18 cellular contexts compared by ENCODE assay signal in the genomic region with DNA sequence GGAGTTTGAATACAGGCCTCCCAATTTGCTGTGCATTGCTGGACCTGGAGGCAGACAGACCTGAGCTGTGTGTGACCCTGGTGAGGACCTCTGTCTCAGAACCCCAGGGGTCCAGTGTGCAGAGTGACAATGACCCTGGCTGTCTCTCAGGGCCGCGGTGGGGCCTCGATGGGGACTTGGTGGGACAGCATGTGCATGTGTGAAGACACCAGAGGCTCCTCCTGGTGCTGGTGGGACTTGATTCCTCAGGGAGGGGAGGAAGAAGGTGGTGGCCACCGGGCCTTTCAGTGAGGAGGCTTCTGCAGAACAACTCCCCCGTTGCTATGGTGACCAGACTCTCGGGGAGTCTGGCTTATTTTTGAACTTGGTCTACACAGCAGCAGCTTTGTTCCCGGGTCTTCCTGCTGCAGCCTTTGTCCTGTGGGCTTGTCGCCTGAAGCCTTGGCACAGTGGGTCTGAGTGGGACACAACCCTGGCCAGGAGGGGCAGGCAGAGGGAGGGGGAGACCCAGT. TPM values are rescaled to one million over a fixed set of nuclear protein-coding genes. Genes with fewer than 3 reads are reported as not detected.
A peak's percentile ranks its signal among the peaks of the same experiment; 100 is the strongest.
DNase-seq lines count a peak whose midpoint lies in the region; ATAC-seq, FAIRE-seq and TF ChIP-seq lines count a peak whose summit lies in the region.
"Had no signal": no experiment of that assay in that cellular context is flagged by ENCODE, and none has a peak within 500 bp of the region (broad histone marks: within the 10 kb centered on the region; RNA-seq: fewer than 3 reads in every experiment).

No MANE protein-coding gene starts in this region.

- no peak for TF ChIP-seq CTCF in IMR-90 (conservative IDR thresholded peaks at IDR 0.05; ENCODE audit: low read depth, low read length)
- TF ChIP-seq CTCF in K562 (IDR thresholded peaks at IDR 0.05 in 2 of 3, conservative IDR thresholded peaks at IDR 0.05 in 1 of 3; ENCODE audit: insufficient read depth in 2 of 3, low read depth in 1 of 3, low read length in 3 of 3) = no peak
- TF ChIP-seq CTCF in osteocyte (IDR thresholded peaks at IDR 0.05) = no peak

- intact Hi-C loops in IMR-90 (cut with micrococcal nuclease) (loop anchor here (10.0 kb wide), 1 partner anchor 490 kb away; no protein-coding TSS in a partner anchor), K562 (cut with micrococcal nuclease) (no loop called here)

- H3K27ac ChIP-seq in IMR-90 (ENCODE audit: insufficient read depth, low read length) (no peak overlapping the region), K562 (ENCODE audit: extremely low read depth, low read depth, low read length) (no peak overlapping the region)
- H3K27ac ChIP-seq: BLaER1, PC-9, SK-N-MC had no signal

- no peak overlapping the region for H3K23ac ChIP-seq in IMR-90 (ENCODE audit: low read depth, low read length)

- ATAC-seq in IMR-90 (ENCODE audit: low read depth) = no peak
- no peak for ATAC-seq in K562
- ATAC-seq in stimulated activated effector memory CD8-positive, alpha-beta T cell treated with anti-CD3 and anti-CD28 coated beads, Interleukin-12 subunit alpha, Interleukin-12 subunit beta, amount 100 ng/mL, for 72 hours = peak; percentile 38
- ATAC-seq in GM21423 (IDR thresholded peaks at IDR 0.05; ENCODE audit: unreplicated experiment) = no peak
- ATAC-seq: T-cell had no signal

- no peak for FAIRE-seq in K562 (lab: Jason Lieb, UNC)

- peaks cover 63% of the 10 kb centered on the region for H3K36me3 Mint-ChIP-seq in stimulated activated effector memory CD8-positive, alpha-beta T cell treated with anti-CD3 and anti-CD28 coated beads, Interleukin-12 subunit alpha, Interleukin-12 subunit beta, amount 100 ng/mL, for 72 hours
- peaks cover 8% of the 10 kb centered on the region for H3K36me3 Mint-ChIP-seq in osteocyte (ENCODE audit: unreplicated experiment)

- H3K27me3 ChIP-seq in IMR-90 (ENCODE audit: control insufficient read depth, insufficient read depth, low read length) (no peaks in the 10 kb centered on the region), K562 (ENCODE audit: control insufficient read depth in 2 of 2, insufficient read depth in 2 of 2, low read length in 2 of 2) (no peaks in the 10 kb centered on the region)
- H3K27me3 ChIP-seq: BLaER1 had no signal

- no peak overlapping the region for H3K4me3 Mint-ChIP-seq in stimulated activated effector memory CD8-positive, alpha-beta T cell treated with anti-CD3 and anti-CD28 coated beads, Interleukin-12 subunit alpha, Interleukin-12 subunit beta, amount 100 ng/mL, for 72 hours
- H3K4me3 Mint-ChIP-seq in osteocyte (ENCODE audit: unreplicated experiment) = no peak overlapping the region
- H3K4me3 Mint-ChIP-seq: T-cell had no signal

- H3K4me3 ChIP-seq in IMR-90 (ENCODE audit: insufficient read depth, low read depth, low read length) (no peak overlapping the region), K562 (no peak overlapping the region)
- H3K4me3 ChIP-seq: BLaER1, PC-9, SK-N-MC had no signal

- H2AFZ ChIP-seq in IMR-90 (replicated peaks; ENCODE audit: low read length, poor library complexity) (no peak overlapping the region), K562 (ENCODE audit: low read depth, low read length) (no peak overlapping the region)
- H2AFZ ChIP-seq: PC-9 had no signal

- H3K56ac ChIP-seq in IMR-90 (ENCODE audit: extremely low read depth, insufficient read depth, low read length) = no peak overlapping the region

- peak overlapping the region; percentile 66 for H2AK9ac ChIP-seq in IMR-90 (replicated peaks; ENCODE audit: low read depth, low read length, poor library complexity)

- CTCF ChIA-PET in IMR-90 (lab: Yijun Ruan, JAX) = no interaction called here
- CTCF ChIA-PET in K562 (lab: Yijun Ruan, JAX; ENCODE audit: low intra/inter-chr PET ratio) = no interaction called here

- peaks cover 6% of the 10 kb centered on the region for H3K4me1 Mint-ChIP-seq in stimulated activated effector memory CD8-positive, alpha-beta T cell treated with anti-CD3 and anti-CD28 coated beads, Interleukin-12 subunit alpha, Interleukin-12 subunit beta, amount 100 ng/mL, for 72 hours
- peaks cover 8% of the 10 kb centered on the region for H3K4me1 Mint-ChIP-seq in osteocyte (ENCODE audit: unreplicated experiment)
- H3K4me1 Mint-ChIP-seq: T-cell had no signal

- H3K14ac ChIP-seq in IMR-90 (replicated peaks; ENCODE audit: low read depth, low read length) = no peak overlapping the region

- H2BK120ac ChIP-seq in IMR-90 (ENCODE audit: low read depth, low read length) = no peak overlapping the region

- TF ChIP-seq POLR2A in IMR-90 (IDR thresholded peaks at IDR 0.05; ENCODE audit: low read depth, low read length) (no peak), K562 (conservative IDR thresholded peaks at IDR 0.05) (no peak)

- H4K91ac ChIP-seq in IMR-90 (ENCODE audit: insufficient read depth, low read depth, low read length) = no peak overlapping the region

- H3K79me2 ChIP-seq in K562 (ENCODE audit: control insufficient read depth, insufficient read depth, low read length) = no peaks in the 10 kb centered on the region

- peaks cover 0 to 14% of the 10 kb centered on the region in 2 experiments; a peak in 1 of 4 replicates for H3K79me1 ChIP-seq in IMR-90 (ENCODE audit: low read depth in 1 of 2, low read length in 2 of 2)

- H3K9ac ChIP-seq in IMR-90 (ENCODE audit: low read depth, low read length) = no peak overlapping the region
- H3K9ac ChIP-seq in K562 (ENCODE audit: insufficient read depth in 1 of 2, low read depth in 2 of 2, low read length in 2 of 2) = no peak overlapping the region
- H3K9ac ChIP-seq: BLaER1 had no signal

- no TSS peak for BruUV-seq in IMR-90 (replicated peaks; lab: Mats Ljungman, UMichigan)
- no TSS peak for BruUV-seq in K562 (replicated peaks; lab: Mats Ljungman, UMichigan)

- in situ Hi-C loops in IMR-90 (cut with MboI; ENCODE audit: low sequenced_read_pairs) (loop anchor here (10.0 kb wide), 2 partner anchors 400 to 690 kb away; no protein-coding TSS in a partner anchor), K562 (cut with MboI) (no loop called here)

- no peak for TF ChIP-seq EP300 in K562 (IDR thresholded peaks at IDR 0.05; ENCODE audit: low read length)

- H3K9me3 ChIP-seq in IMR-90 (ENCODE audit: control insufficient read depth, insufficient read depth, low read length) (peaks cover 10% of the 10 kb centered on the region), K562 (replicated peaks; ENCODE audit: control insufficient read depth, insufficient read depth, low read depth, low read length) (no peaks in the 10 kb centered on the region; the same call in 1 of the 2 replicates)

- dilution Hi-C loops in IMR-90 (cut with HindIII; ENCODE audit: low sequenced_read_pairs, unreplicated experiment) = no loop called here

- 0 out of 2 replicates have a peak, but pooled peaks cover 2% of the 10 kb centered on the region for H3K4me1 ChIP-seq in IMR-90 (ENCODE audit: control insufficient read depth, insufficient read depth, low read length)
- peaks cover 0 to 2% of the 10 kb centered on the region in 2 experiments; a peak in 2 of 5 replicates for H3K4me1 ChIP-seq in K562 (replicated peaks in 1 of 2; ENCODE audit: control insufficient read depth in 2 of 2, insufficient read depth in 2 of 2, low read length in 2 of 2)

- H4K20me1 ChIP-seq in IMR-90 (ENCODE audit: insufficient read depth, low read length) (peaks cover 3% of the 10 kb centered on the region; the same call in 1 of the 2 replicates), K562 (replicated peaks; ENCODE audit: control insufficient read depth, insufficient read depth, low read length) (0 out of 2 replicates have a peak, but pooled peaks cover 4% of the 10 kb centered on the region)

- no peak overlapping the region for H3K27ac Mint-ChIP-seq in stimulated activated effector memory CD8-positive, alpha-beta T cell treated with anti-CD3 and anti-CD28 coated beads, Interleukin-12 subunit alpha, Interleukin-12 subunit beta, amount 100 ng/mL, for 72 hours
- H3K27ac Mint-ChIP-seq in osteocyte (ENCODE audit: unreplicated experiment) = no peak overlapping the region
- H3K27ac Mint-ChIP-seq: T-cell had no signal

- no peak overlapping the region for H2BK5ac ChIP-seq in IMR-90 (ENCODE audit: low read depth, low read length, poor library complexity, severe bottlenecking)

- no peak overlapping the region for H3K4me2 ChIP-seq in IMR-90 (ENCODE audit: low read depth, low read length)
- H3K4me2 ChIP-seq in K562 (ENCODE audit: insufficient read depth, low read length) = no peak overlapping the region
- H3K4me2 ChIP-seq: BLaER1, PC-9 had no signal

- H3K9me1 ChIP-seq in IMR-90 (ENCODE audit: insufficient read depth, low read length) (no peaks in the 10 kb centered on the region), K562 (ENCODE audit: control insufficient read depth, insufficient read depth, low read length) (peaks cover 4% of the 10 kb centered on the region)

- H3K27me3 Mint-ChIP-seq in osteocyte (ENCODE audit: unreplicated experiment) = no peaks in the 10 kb centered on the region
- H3K27me3 Mint-ChIP-seq: T-cell had no signal

- H3K9me3 Mint-ChIP-seq in stimulated activated effector memory CD8-positive, alpha-beta T cell treated with anti-CD3 and anti-CD28 coated beads, Interleukin-12 subunit alpha, Interleukin-12 subunit beta, amount 100 ng/mL, for 72 hours = no peaks in the 10 kb centered on the region
- H3K9me3 Mint-ChIP-seq in osteocyte (ENCODE audit: unreplicated experiment) = no peaks in the 10 kb centered on the region

- no peak overlapping the region for H4K8ac ChIP-seq in IMR-90 (ENCODE audit: low read depth in 2 of 2, low read length in 2 of 2)

- H2AK5ac ChIP-seq in IMR-90 (ENCODE audit: low read depth, low read length) = no peak overlapping the region

- DNase-seq in NCI-H82 (lab: John Stamatoyannopoulos, UW) (peak; percentile 12), NCI-H82 treated with DMSO at 0.1 percent for 48 hours (lab: John Stamatoyannopoulos, UW; ENCODE audit: unreplicated experiment) (no peak), IMR-90 (no peak), K562 (ENCODE audit: extremely low read depth in 1 of 4, low spot score in 3 of 4) (peak in 1 of 4 experiments; percentile 9), osteocyte (ENCODE audit: extremely low spot score, unreplicated experiment) (no peak), activated gamma-delta T cell treated with Interleukin-2 at 50 U/mL for 16 hours (no peak)
- DNase-seq in stimulated activated effector memory CD8-positive, alpha-beta T cell treated with anti-CD3 and anti-CD28 coated beads, Interleukin-12 subunit alpha, Interleukin-12 subunit beta, amount 100 ng/mL, for 72 hours (ENCODE audit: low spot score in 2 of 2) = no peak
- DNase-seq: EL, HCEC 1CT, KBM-7, NCI-H1092 treated with DMSO at 0.1 percent for 48 hours, NCI-H2107, NCI-H345, PC-9, T-cell had no signal

- H4K5ac ChIP-seq in IMR-90 (ENCODE audit: low read depth, low read length) = no peak overlapping the region

- no peaks in the 10 kb centered on the region for H3K36me3 ChIP-seq in IMR-90 (ENCODE audit: control insufficient read depth, insufficient read depth, low read length)
- peaks cover 38% of the 10 kb centered on the region; the same call in 2 of the 3 replicates for H3K36me3 ChIP-seq in K562 (ENCODE audit: control insufficient read depth, insufficient read depth, low read length)

- H2BK20ac ChIP-seq in IMR-90 (ENCODE audit: low read depth, low read length) = no peak overlapping the region

- TF ChIP-seq RAD21 in IMR-90 (IDR thresholded peaks at IDR 0.05; ENCODE audit: low read length) = no peak
- TF ChIP-seq RAD21 in K562 (CRISPR knock-in tag; conservative IDR thresholded peaks at IDR 0.05 in 1 of 2, IDR thresholded peaks at IDR 0.05 in 1 of 2) = no peak

- WGBS in IMR-90 (ENCODE audit: extremely low coverage in 2 of 2, insufficient read length in 1 of 2), 2 experiments = no CpG with 5 or more reads among the region's 8 CpGs
- 73% methylated on average over 3 of the region's 8 CpGs for WGBS in K562 (ENCODE audit: insufficient coverage, low coverage, missing lambda C conversion rate)

- H2BK15ac ChIP-seq in IMR-90 (ENCODE audit: low read depth, low read length) = no peak overlapping the region

- no peak overlapping the region for H3K4ac ChIP-seq in IMR-90 (ENCODE audit: low read depth, low read length)

- POLR2A ChIA-PET in IMR-90 (lab: Charles Lee; ENCODE audit: unreplicated experiment) (no interaction called here), K562 (lab: Yijun Ruan, JAX) (interaction anchor here (0.9 kb wide), 1 partner anchor 36 kb away, joined by 3 read pairs; no protein-coding TSS in a partner anchor)

- no peak overlapping the region for H3K18ac ChIP-seq in IMR-90 (ENCODE audit: low read depth, low read length)

RNA-seq across cellular contexts. Expression of a gene that starts 35.3 kb away (rescaled TPM):
- 53.6 and 58.6 TPM in 2 replicates for total RNA-seq in IMR-90 (2012; rRNA removed)
- polyA plus RNA-seq in IMR-90 (2012; rRNA removed) = 43.0 and 44.3 TPM in 2 replicates
- polyA plus RNA-seq in IMR-90 (2012; cell fraction: cytosol; rRNA removed) = 24.6 and 31.4 TPM in 2 replicates
- polyA plus RNA-seq in IMR-90 (2012; cell fraction: nucleus; rRNA removed; ENCODE audit: low replicate concordance) = 29.3 and 58.8 TPM in 2 replicates
- total RNA-seq in K562 (2011; cell fraction: chromatin; rRNA removed; ENCODE audit: low replicate concordance) = 102 and 198 TPM in 2 replicates
- 132 and 145 TPM in 2 replicates for total RNA-seq in K562 (2011; cell fraction: nucleolus; rRNA removed)
- 131 and 138 TPM in 2 replicates for total RNA-seq in K562 (2011; cell fraction: nucleoplasm; rRNA removed)
- total RNA-seq in K562 (2014; rRNA removed) = 102 and 119 TPM in 2 replicates
- total RNA-seq in K562 (2014; rRNA removed; fragmentation: Illumina TruSeq; extraction: Trizol) = 35.3 and 53.6 TPM in 2 replicates
- 64.2 and 66.9 TPM in 2 replicates for total RNA-seq in K562 (2015; rRNA removed; fragmentation: Illumina TruSeq; extraction: Trizol)
- 173 and 180 TPM in 2 replicates for total RNA-seq in K562 (2021)
- polyA plus RNA-seq in K562 (2011; rRNA removed) = 66.1 and 116 TPM in 2 replicates
- polyA plus RNA-seq in K562 (2011; cell fraction: cytosol; rRNA removed) = 55.6 and 87.5 TPM in 2 replicates
- polyA plus RNA-seq in K562 (2011; cell fraction: nucleus; rRNA removed) = 193 and 217 TPM in 2 replicates
- 118 and 169 TPM in 2 replicates for polyA plus RNA-seq in K562 (2012)
- polyA plus RNA-seq in K562 (2014; fragmentation: Illumina TruSeq; extraction: Trizol) = 65.1 and 91.4 TPM in 2 replicates
- 10 to 100 TPM in 1 of 2 experiments, 1 to 10 TPM in 1; 5.6 to 11.8 TPM for polyA plus RNA-seq in K562 (2014; fragmentation: Nextera tagmentation; extraction: Ambion mirVana)
- polyA plus RNA-seq in K562 (2014; rRNA removed) = 72.4 and 73.5 TPM in 2 replicates
- polyA minus RNA-seq in K562 (2011; rRNA and poly(A)+ RNA removed) = 76.7 and 97.6 TPM in 2 replicates
- 111 and 112 TPM in 2 replicates for polyA minus RNA-seq in K562 (2011; cell fraction: cytosol; rRNA and poly(A)+ RNA removed)
- polyA minus RNA-seq in K562 (2011; cell fraction: nucleus; rRNA and poly(A)+ RNA removed) = 71.9 and 112 TPM in 2 replicates
- total RNA-seq in osteocyte = 26.4 and 28.5 TPM in 2 replicates

RNA-seq across cellular contexts. Expression of a gene that starts 54.4 kb away (rescaled TPM):
- total RNA-seq in IMR-90 (2012; rRNA removed) = 16.4 and 23.1 TPM in 2 replicates
- 49.9 and 50.5 TPM in 2 replicates for polyA plus RNA-seq in IMR-90 (2012; rRNA removed)
- 82.4 and 91.3 TPM in 2 replicates for polyA plus RNA-seq in IMR-90 (2012; cell fraction: cytosol; rRNA removed)
- 45.0 and 48.2 TPM in 2 replicates for polyA plus RNA-seq in IMR-90 (2012; cell fraction: nucleus; rRNA removed; ENCODE audit: low replicate concordance)
- total RNA-seq in K562 (2011; cell fraction: chromatin; rRNA removed; ENCODE audit: low replicate concordance) = not detected in 2 replicates
- not detected in 2 replicates for total RNA-seq in K562 (2011; cell fraction: nucleolus; rRNA removed)
- total RNA-seq in K562 (2011; cell fraction: nucleoplasm; rRNA removed) = not detected in 2 replicates
- total RNA-seq in K562 (2014; rRNA removed) = not detected in 2 replicates
- not detected in 2 replicates for total RNA-seq in K562 (2014; rRNA removed; fragmentation: Illumina TruSeq; extraction: Trizol)
- total RNA-seq in K562 (2015; rRNA removed; fragmentation: Illumina TruSeq; extraction: Trizol) = not detected in 2 replicates
- 0.20 TPM in 1 of 2 replicates, not detected in the other for total RNA-seq in K562 (2021)
- 0.05 TPM in 1 of 2 replicates, not detected in the other for polyA plus RNA-seq in K562 (2011; rRNA removed)
- 0.04 and 0.21 TPM in 2 replicates for polyA plus RNA-seq in K562 (2011; cell fraction: cytosol; rRNA removed)
- polyA plus RNA-seq in K562 (2011; cell fraction: nucleus; rRNA removed) = not detected in 2 replicates
- not detected in 2 replicates for polyA plus RNA-seq in K562 (2012)
- not detected in 2 replicates for polyA plus RNA-seq in K562 (2014; fragmentation: Illumina TruSeq; extraction: Trizol)
- polyA plus RNA-seq in K562 (2014; fragmentation: Nextera tagmentation; extraction: Ambion mirVana) = not detected
- polyA plus RNA-seq in K562 (2014; rRNA removed) = not detected in 2 replicates
- polyA minus RNA-seq in K562 (2011; rRNA and poly(A)+ RNA removed) = not detected in 2 replicates
- polyA minus RNA-seq in K562 (2011; cell fraction: cytosol; rRNA and poly(A)+ RNA removed) = not detected in 2 replicates
- polyA minus RNA-seq in K562 (2011; cell fraction: nucleus; rRNA and poly(A)+ RNA removed) = not detected in 2 replicates
- total RNA-seq in osteocyte = 37.2 and 44.3 TPM in 2 replicates

Comparison
In these comparisons a context has a peak if more than half of its experiments do, and no peak if none do; other contexts are left out.
1. RNA of a gene that starts 54.4 kb away (total RNA-seq): 37.2 to 44.3 TPM in osteocyte and 16.4 to 23.1 TPM in IMR-90; 0.20 TPM in K562; every median in the first group is over 10 times any median in the second.